8 cellular contexts compared by ENCODE assay signal in the genomic region with DNA sequence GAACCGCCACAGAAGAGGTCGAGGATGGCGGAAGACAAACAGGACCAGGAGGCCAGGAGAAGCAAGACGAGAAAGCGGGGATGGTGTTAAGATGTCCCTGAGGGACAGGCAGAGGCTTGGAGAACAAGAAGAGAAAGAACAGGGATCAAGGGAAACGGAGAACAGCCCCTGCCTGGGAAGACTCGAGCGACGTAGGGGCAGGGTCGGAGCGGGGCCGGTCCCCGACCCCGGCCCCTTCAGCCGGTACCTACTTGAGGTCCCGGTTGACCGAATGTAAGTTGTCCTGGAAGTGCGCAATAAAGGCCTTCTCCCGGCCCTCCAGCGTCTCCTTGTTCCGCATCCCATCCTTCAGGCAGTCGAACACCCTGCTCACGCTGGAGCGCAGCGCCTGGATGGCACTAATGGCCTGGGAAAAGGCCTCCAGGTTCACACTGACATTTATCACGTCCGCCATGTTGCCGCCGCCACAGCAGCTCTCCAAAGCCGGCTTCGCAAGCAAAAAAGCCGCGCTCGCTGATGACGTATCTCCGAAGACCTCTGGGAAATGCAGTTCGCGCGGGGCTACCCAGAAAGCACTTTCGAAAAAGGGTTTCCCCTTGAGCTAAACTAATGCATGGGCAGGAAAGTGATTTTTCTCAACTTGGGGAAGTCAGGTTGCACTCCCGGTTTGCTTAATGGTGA. TPM values are rescaled to one million over a fixed set of nuclear protein-coding genes. Genes with fewer than 3 reads are reported as not detected.
DNase-seq lines count a peak whose midpoint lies in the region; ATAC-seq and TF ChIP-seq lines count a peak whose summit lies in the region.

Gene MED27, minus strand, starts transcription at position 477 of the 681 bp plus-strand sequence. Its CDS starts 23 bp downstream, at position 454.

- H3K36me3 ChIP-seq in BE2C (peaks cover 25% of the 10 kb centered on the region), duodenal mucosa (ENCODE audit: control insufficient read depth in 1 of 2, insufficient read depth in 2 of 2, low read length in 2 of 2) (peaks cover 17 to 22% of the 10 kb centered on the region in 2 donors), right lobe of liver (peaks cover 0 to 9% (median 2%) of the 10 kb centered on the region in 4 donors)

- no peak within 1 kb of the TSS for H3K27ac ChIP-seq in duodenal mucosa (ENCODE audit: low read depth, low read length)
- peak within 1 kb of the TSS in 2 of 3 donors; percentile 30 for H3K27ac ChIP-seq in right lobe of liver

- intact Hi-C loops in right lobe of liver (cut with DNase I): no loop called here

- TF ChIP-seq CTCF in BE2C (IDR thresholded peaks at IDR 0.05; ENCODE audit: low read depth, low read length) (no peak), right lobe of liver (IDR thresholded peaks at IDR 0.05) (no peak)

- DNase-seq in BE2C (peak; percentile 91), GM19240 (ENCODE audit: insufficient read length, low spot score) (peak; percentile 95), NCI-H82 (lab: John Stamatoyannopoulos, UW) (peak; percentile 95), right lobe of liver (peak; percentile 94 to 95 (median 95))
- peak; percentile 94 for DNase-seq in activated CD4-positive, alpha-beta T cell treated with anti-CD3 and anti-CD28 coated beads, Interleukin-2, amount 50 U/mL, for 48 hours
- peak; percentile 93 for DNase-seq in stimulated activated CD4-positive, alpha-beta T cell treated with anti-CD3 and anti-CD28 coated beads, Interleukin-4, amount 100 ng/mL, for 24 hours

- H3K9ac ChIP-seq in duodenal mucosa (ENCODE audit: low read depth in 1 of 2, low read length in 2 of 2): peak within 1 kb of the TSS; percentile 83 to 94

- H3K9me3 ChIP-seq in BE2C (no peaks in the 10 kb centered on the region), duodenal mucosa (ENCODE audit: control insufficient read depth in 1 of 2, low read length in 2 of 2) (no peaks in the 10 kb centered on the region), right lobe of liver (no peaks in the 10 kb centered on the region)

- H3K4me1 ChIP-seq in BE2C (no peaks in the 10 kb centered on the region), duodenal mucosa (ENCODE audit: control insufficient read depth in 1 of 2, insufficient read depth in 2 of 2, low read length in 2 of 2) (peaks cover 17 to 19% of the 10 kb centered on the region in 2 donors), right lobe of liver (peaks cover 0 to 12% (median 6%) of the 10 kb centered on the region in 4 donors)

- 1% methylated on average over 20 of the region's 41 CpGs for WGBS in right lobe of liver (ENCODE audit: insufficient coverage, low coverage, low lambda C conversion rate, missing lambda C conversion rate)

- H3K4me3 ChIP-seq in BE2C (ENCODE audit: low read depth, low read length) (peak within 1 kb of the TSS; percentile 91), duodenal mucosa (ENCODE audit: low read depth in 1 of 2, low read length in 2 of 2) (peak within 1 kb of the TSS; percentile 85 to 99), right lobe of liver (peak within 1 kb of the TSS; percentile 90 to 95 (median 91))

- H3K27me3 ChIP-seq in BE2C (no peaks in the 10 kb centered on the region), duodenal mucosa (ENCODE audit: control insufficient read depth in 1 of 2, insufficient read depth in 2 of 2, low read length in 2 of 2) (no peaks in the 10 kb centered on the region), right lobe of liver (no peaks in the 10 kb centered on the region)

- ATAC-seq in HG03565 (IDR thresholded peaks at IDR 0.05; ENCODE audit: unreplicated experiment): peak; percentile 86
- peak; percentile 95 to 99 (median 98) for ATAC-seq in right lobe of liver

- TF ChIP-seq POLR2A in right lobe of liver (IDR thresholded peaks at IDR 0.05): no peak

RNA-seq across cellular contexts. Expression of gene MED27, which starts in this region (rescaled TPM):
- polyA plus RNA-seq in BE2C (2012; ENCODE audit: insufficient read depth, insufficient read length, low read depth): 73.5 TPM
- 1 to 10 TPM; 4.6 to 7.3 (median 6.1) TPM for total RNA-seq in right lobe of liver
